ENCODE assay signal across 32 cellular contexts in the genomic region with DNA sequence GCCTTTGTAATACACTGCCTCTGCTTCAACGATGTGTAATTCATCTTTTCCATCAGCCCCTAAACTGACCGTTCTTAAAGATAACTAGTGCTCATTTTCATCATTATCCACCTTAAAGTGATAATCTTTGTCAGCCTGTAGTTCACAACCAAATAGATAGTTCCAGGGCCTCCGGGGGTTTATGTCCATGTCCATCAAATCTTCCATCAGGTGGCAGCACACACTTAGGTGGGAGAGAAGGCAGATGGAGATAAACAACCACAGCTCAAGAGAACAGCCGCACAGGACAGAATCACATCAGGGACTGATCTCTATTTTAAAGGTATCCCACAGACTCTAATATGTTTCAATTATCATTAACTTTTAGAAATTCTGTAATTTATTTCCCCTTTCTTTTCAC.
DNase-seq lines count a peak whose midpoint lies in the region; FAIRE-seq and TF ChIP-seq lines count a peak whose summit lies in the region.
"Had no signal": no experiment of that assay in that cellular context is flagged by ENCODE, and none has a peak within 500 bp of the region (broad histone marks: within the 10 kb centered on the region; RNA-seq: fewer than 3 reads in every experiment).

No MANE protein-coding gene starts in this region.

- FAIRE-seq in kidney (lab: Jason Lieb, UNC) (no peak), D721Med (lab: Jason Lieb, UNC) (no peak)
- FAIRE-seq: A204.1, GM12892, TTC549 had no signal

- H3K27me3 Mint-ChIP-seq in nephron progenitor cell (ENCODE audit: low read depth, poor library complexity): no peaks in the 10 kb centered on the region
- H3K27me3 Mint-ChIP-seq: activated CD4-positive, alpha-beta memory T cell treated with anti-CD3 and anti-CD28 coated beads for 36 hours; CD4-positive, alpha-beta memory T cell; central memory CD8-positive, alpha-beta T cell; dendritic cell treated with granulocyte-macrophage colony-stimulating factor and Interleukin-4, amounts not matched to agents 40 ng/mL and 50 ng/mL, for 4 days; naive thymus-derived CD8-positive, alpha-beta T cell had no signal

- no peaks in the 10 kb centered on the region for H3K9me3 Mint-ChIP-seq in nephron progenitor cell
- H3K9me3 Mint-ChIP-seq: activated CD4-positive, alpha-beta memory T cell treated with anti-CD3 and anti-CD28 coated beads for 36 hours; activated naive CD4-positive, alpha-beta T cell treated with anti-CD3 and anti-CD28 coated beads for 36 hours; CD4-positive, alpha-beta memory T cell; central memory CD8-positive, alpha-beta T cell; dendritic cell treated with granulocyte-macrophage colony-stimulating factor and Interleukin-4, amounts not matched to agents 40 ng/mL and 50 ng/mL, for 4 days; naive thymus-derived CD8-positive, alpha-beta T cell; T-helper 1 cell treated with Interleukin-12 subunit alpha and Interleukin-12 subunit beta and Interleukin-4 antibody, amounts not matched to agents 30 μg/mL and 1 μg/mL, for 36 hours had no signal

- no peaks in the 10 kb centered on the region for H3K36me3 Mint-ChIP-seq in nephron progenitor cell (ENCODE audit: low read depth)

- no peaks in the 10 kb centered on the region for H3K27me3 ChIP-seq in thyroid gland
- H3K27me3 ChIP-seq: adrenal gland, esophagus squamous epithelium, foreskin keratinocyte, upper lobe of left lung had no signal

- TF ChIP-seq CTCF in kidney (IDR thresholded peaks at IDR 0.05; ENCODE audit: borderline replicate concordance, extremely low read depth, insufficient read depth): no peak
- TF ChIP-seq CTCF in thyroid gland (IDR thresholded peaks at IDR 0.05): no peak
- no peak for TF ChIP-seq CTCF in nephron progenitor cell (IDR thresholded peaks at IDR 0.05)
- no peak for TF ChIP-seq CTCF in D721Med (IDR thresholded peaks at IDR 0.05; ENCODE audit: insufficient read depth, missing control alignments)

- no peak for TF ChIP-seq POLR2A in erythroblast (IDR thresholded peaks at IDR 0.05; ENCODE audit: low read length)
- TF ChIP-seq POLR2A in thyroid gland (IDR thresholded peaks at IDR 0.05): no peak

- 91 to 92% methylated on average over 4 of the region's 4 CpGs for WGBS in thyroid gland, 2 donors

- intact Hi-C loops in kidney (cut with DNase I) (no loop called here), thyroid gland (cut with DNase I) (no loop called here)

- DNase-seq in NCI-H82 (lab: John Stamatoyannopoulos, UW) (peak; percentile 23), NCI-H82 treated with DMSO at 0.1 percent for 48 hours (lab: John Stamatoyannopoulos, UW; ENCODE audit: unreplicated experiment) (no peak), SK-N-DZ (ENCODE audit: low spot score) (peak; percentile 7), erythroblast (lab: John Stamatoyannopoulos, UW) (peak; percentile 2 to 3), kidney (no peak), thyroid gland (no peak), nephron progenitor cell (no peak), D721Med (ENCODE audit: insufficient read length, low spot score) (no peak)
- DNase-seq: activated CD4-positive, alpha-beta memory T cell treated with anti-CD3 and anti-CD28 coated beads for 36 hours; activated CD4-positive, alpha-beta T cell treated with anti-CD3 and anti-CD28 coated beads for 1 hour; activated CD8-positive, alpha-beta memory T cell treated with anti-CD3 and anti-CD28 coated beads, Interleukin-2, amount 50 U/mL, for 4 hours; activated naive CD4-positive, alpha-beta T cell treated with anti-CD3 and anti-CD28 coated beads for 36 hours; adrenal gland; CD4-positive, alpha-beta memory T cell; esophagus squamous epithelium; foreskin keratinocyte; head of caudate nucleus; kidney glomerular epithelial cell; midbrain; naive thymus-derived CD8-positive, alpha-beta T cell; NCI-H1092 treated with DMSO at 0.1 percent for 48 hours; NCI-H1694 treated with DMSO at 0.1 percent for 48 hours; NCI-H2171; stimulated activated naive CD4-positive, alpha-beta T cell; upper lobe of left lung had no signal

- no peaks in the 10 kb centered on the region for H3K36me3 ChIP-seq in kidney (ENCODE audit: control insufficient read depth in 1 of 2, insufficient read depth in 2 of 2, low read length in 2 of 2)
- H3K36me3 ChIP-seq in thyroid gland: no peaks in the 10 kb centered on the region
- H3K36me3 ChIP-seq: adrenal gland had no signal

- H3K27ac ChIP-seq in kidney (ENCODE audit: low read depth in 2 of 2, low read length in 2 of 2) (no peak overlapping the region), thyroid gland (no peak overlapping the region)
- H3K27ac ChIP-seq: adrenal gland, esophagus squamous epithelium, foreskin keratinocyte, SK-N-MC, upper lobe of left lung had no signal

- H3K4me3 ChIP-seq in kidney (ENCODE audit: low read length in 2 of 2) (no peak overlapping the region), thyroid gland (replicated peaks in 1 of 3) (no peak overlapping the region)
- H3K4me3 ChIP-seq: adrenal gland, esophagus squamous epithelium, SK-N-MC, upper lobe of left lung had no signal

- H3K9me3 ChIP-seq in kidney (ENCODE audit: control insufficient read depth in 1 of 2, low read length in 2 of 2): no peaks in the 10 kb centered on the region
- H3K9me3 ChIP-seq in thyroid gland: no peaks in the 10 kb centered on the region
- H3K9me3 ChIP-seq: adrenal gland, esophagus squamous epithelium, upper lobe of left lung had no signal

- H3K4me1 Mint-ChIP-seq in nephron progenitor cell: no peaks in the 10 kb centered on the region

- H3K9ac ChIP-seq in kidney (ENCODE audit: low read length in 2 of 2): no peak overlapping the region

- no peak overlapping the region for H3K27ac Mint-ChIP-seq in nephron progenitor cell
- H3K27ac Mint-ChIP-seq: activated CD4-positive, alpha-beta memory T cell treated with anti-CD3 and anti-CD28 coated beads for 36 hours; activated naive CD4-positive, alpha-beta T cell treated with anti-CD3 and anti-CD28 coated beads for 36 hours; dendritic cell treated with granulocyte-macrophage colony-stimulating factor and Interleukin-4, amounts not matched to agents 40 ng/mL and 50 ng/mL, for 4 days; naive thymus-derived CD8-positive, alpha-beta T cell; T-helper 1 cell treated with Interleukin-12 subunit alpha and Interleukin-12 subunit beta and Interleukin-4 antibody, amounts not matched to agents 30 μg/mL and 1 μg/mL, for 36 hours had no signal

- H3K4me1 ChIP-seq in kidney (ENCODE audit: control insufficient read depth in 1 of 2, insufficient read depth in 1 of 2, low read depth in 1 of 2, low read length in 2 of 2) (no peaks in the 10 kb centered on the region), thyroid gland (no peaks in the 10 kb centered on the region)
- H3K4me1 ChIP-seq: esophagus squamous epithelium, foreskin keratinocyte, upper lobe of left lung had no signal

- no peak overlapping the region for H3K4me3 Mint-ChIP-seq in nephron progenitor cell
- H3K4me3 Mint-ChIP-seq: activated CD4-positive, alpha-beta memory T cell treated with anti-CD3 and anti-CD28 coated beads for 36 hours; activated naive CD4-positive, alpha-beta T cell treated with anti-CD3 and anti-CD28 coated beads for 36 hours; CD4-positive, alpha-beta memory T cell; central memory CD8-positive, alpha-beta T cell; dendritic cell treated with granulocyte-macrophage colony-stimulating factor and Interleukin-4, amounts not matched to agents 40 ng/mL and 50 ng/mL, for 4 days; naive thymus-derived CD8-positive, alpha-beta T cell; T-helper 1 cell treated with Interleukin-12 subunit alpha and Interleukin-12 subunit beta and Interleukin-4 antibody, amounts not matched to agents 30 μg/mL and 1 μg/mL, for 36 hours had no signal

Comparison
In these comparisons a context has a peak if more than half of its experiments do, and no peak if none do; other contexts are left out.
1. DNase-seq: peak in NCI-H82 (single experiment), SK-N-DZ (single experiment) and erythroblast (2 of 2); none in NCI-H82 treated with DMSO at 0.1 percent for 48 hours (single experiment), kidney (single experiment), thyroid gland (0 of 2), nephron progenitor cell (single experiment) and D721Med (single experiment).